18 cellular contexts compared by ENCODE assay signal in genomic region chr3:123378409-123378915, GRCh38.
"Had no signal": no experiment of that assay in that cellular context is flagged by ENCODE, and none has a peak within 500 bp of the region (broad histone marks: within the 10 kb centered on the region; RNA-seq: fewer than 3 reads in every experiment).

No MANE protein-coding gene starts in this region.

- H3K4me1 Mint-ChIP-seq: activated naive CD8-positive, alpha-beta T cell treated with anti-CD3 and anti-CD28 coated beads for 36 hours had no signal

- H3K9me3 Mint-ChIP-seq: activated naive CD8-positive, alpha-beta T cell treated with anti-CD3 and anti-CD28 coated beads for 36 hours; nephron progenitor cell; stimulated activated naive CD8-positive, alpha-beta T cell treated with anti-CD3 and anti-CD28 coated beads, Interleukin-15, Interleukin-2, amounts not matched to agents 100 ng/mL and 50 ng/mL, for 24 hours had no signal

- H3K9me3 ChIP-seq: body of pancreas, upper lobe of left lung had no signal

- H3K36me3 ChIP-seq: upper lobe of left lung had no signal

- H3K27ac ChIP-seq: body of pancreas, upper lobe of left lung, VCaP had no signal

- H3K27ac Mint-ChIP-seq: activated naive CD8-positive, alpha-beta T cell treated with anti-CD3 and anti-CD28 coated beads for 36 hours; nephron progenitor cell; stimulated activated naive CD8-positive, alpha-beta T cell treated with anti-CD3 and anti-CD28 coated beads, Interleukin-15, Interleukin-2, amounts not matched to agents 100 ng/mL and 50 ng/mL, for 24 hours; T-helper 17 cell had no signal

- H3K36me3 Mint-ChIP-seq: activated naive CD8-positive, alpha-beta T cell treated with anti-CD3 and anti-CD28 coated beads for 36 hours had no signal

- DNase-seq: activated CD4-positive, alpha-beta T cell treated with anti-CD3 and anti-CD28 coated beads for 1 hour; activated CD4-positive, alpha-beta T cell treated with anti-CD3 and anti-CD28 coated beads, Interleukin-2, amount 50 U/mL, for 4 hours; activated naive CD4-positive, alpha-beta T cell; activated naive CD8-positive, alpha-beta T cell treated with anti-CD3 and anti-CD28 coated beads for 36 hours; amniotic stem cell; body of pancreas; central memory CD4-positive, alpha-beta T cell; midbrain; nephron progenitor cell; occipital lobe; posterior cingulate gyrus; small intestine; stimulated activated CD4-positive, alpha-beta T cell treated with anti-CD3 and anti-CD28 coated beads, Interleukin-15, amount 100 ng/mL, for 24 hours; stimulated activated CD4-positive, alpha-beta T cell treated with anti-CD3 and anti-CD28 coated beads, Interleukin-2, amount 100 ng/mL, for 48 hours; T-helper 17 cell; upper lobe of left lung had no signal

- H3K27me3 Mint-ChIP-seq: activated naive CD8-positive, alpha-beta T cell treated with anti-CD3 and anti-CD28 coated beads for 36 hours; stimulated activated naive CD8-positive, alpha-beta T cell treated with anti-CD3 and anti-CD28 coated beads, Interleukin-15, Interleukin-2, amounts not matched to agents 100 ng/mL and 50 ng/mL, for 24 hours had no signal

- H3K4me3 Mint-ChIP-seq: activated naive CD8-positive, alpha-beta T cell treated with anti-CD3 and anti-CD28 coated beads for 36 hours; nephron progenitor cell; stimulated activated naive CD8-positive, alpha-beta T cell treated with anti-CD3 and anti-CD28 coated beads, Interleukin-15, Interleukin-2, amounts not matched to agents 100 ng/mL and 50 ng/mL, for 24 hours; T-helper 17 cell had no signal

- H3K4me3 ChIP-seq: body of pancreas, upper lobe of left lung had no signal

- H3K27me3 ChIP-seq: body of pancreas, upper lobe of left lung had no signal
